ENCODE assay signal across 21 cellular contexts in the genomic region with DNA sequence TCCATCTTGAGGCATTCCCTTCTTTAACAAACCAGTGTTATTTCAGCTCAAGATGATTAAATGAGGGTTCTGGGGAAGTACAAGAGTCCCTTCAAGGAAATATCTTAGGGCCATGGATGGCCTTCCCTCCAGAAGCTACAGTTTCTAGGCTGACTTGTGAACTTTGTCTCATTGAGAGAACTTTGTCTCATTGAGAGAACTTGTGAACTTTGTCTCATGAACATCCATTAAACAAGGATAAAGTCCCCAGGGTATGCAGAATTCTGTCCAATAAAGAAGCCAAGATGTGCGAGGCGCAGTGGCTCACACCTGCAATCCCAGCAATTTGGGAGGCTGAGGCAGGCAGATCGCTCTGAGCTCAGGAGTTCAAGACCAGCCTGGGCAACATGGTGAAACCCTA.
"Had no signal": no experiment of that assay in that cellular context is flagged by ENCODE, and none has a peak within 500 bp of the region (broad histone marks: within the 10 kb centered on the region; RNA-seq: fewer than 3 reads in every experiment).

No MANE protein-coding gene starts in this region.

- H3K4me2 ChIP-seq: hepatocyte had no signal

- H3K4me3 ChIP-seq: hepatocyte, left lung, lung, ovary, right atrium auricular region, right lobe of liver, stomach, testis, thyroid gland, transverse colon, upper lobe of left lung, vagina had no signal

- H3K4me1 ChIP-seq: left lung, testis, thyroid gland had no signal

- H3K27ac ChIP-seq: hepatocyte, left lung, ovary, right atrium auricular region, right lobe of liver, testis, thyroid gland, transverse colon, vagina had no signal

- H3K9me3 ChIP-seq: left lung, ovary, right atrium auricular region, right lobe of liver, stomach, testis, thyroid gland, transverse colon, upper lobe of left lung, vagina had no signal

- ATAC-seq: naive thymus-derived CD4-positive, alpha-beta T cell; stimulated activated naive B cell treated with anti-CD40 and anti-IgM and Interleukin-4, amounts not matched to agents 10 μg/mL and 1 μg/mL and 100 μg/mL, for 72 hours; stimulated activated naive CD8-positive, alpha-beta T cell treated with anti-CD3 and anti-CD28 coated beads, Interleukin-15, Interleukin-2, amounts not matched to agents 100 U/mL and 50 U/mL, for 24 hours had no signal

- DNase-seq: islet precursor cell; left lung; mesendoderm; naive thymus-derived CD4-positive, alpha-beta T cell; ovary; right lobe of liver; stimulated activated CD4-positive, alpha-beta T cell treated with anti-CD3 and anti-CD28 coated beads, Interleukin-12 subunit alpha, Interleukin-12 subunit beta, amount 100 ng/mL, for 4 hours; stimulated activated CD4-positive, alpha-beta T cell treated with anti-CD3 and anti-CD28 coated beads, Interleukin-15, amount 100 ng/mL, for 24 hours; stimulated activated CD4-positive, alpha-beta T cell treated with anti-CD3 and anti-CD28 coated beads, Interleukin-2, amount 100 ng/mL, for 24 hours; stimulated activated CD4-positive, alpha-beta T cell treated with anti-CD3 and anti-CD28 coated beads, Interleukin-4, amount 100 ng/mL, for 1 hour; stimulated activated naive B cell treated with anti-CD40 and anti-IgM and Interleukin-4, amounts not matched to agents 10 μg/mL and 1 μg/mL and 100 μg/mL, for 72 hours; stimulated activated naive CD8-positive, alpha-beta T cell treated with anti-CD3 and anti-CD28 coated beads, Interleukin-15, Interleukin-2, amounts not matched to agents 100 U/mL and 50 U/mL, for 24 hours; stomach; testis; thyroid gland; transverse colon; upper lobe of left lung had no signal
